21 cellular contexts compared by ENCODE assay signal in genomic region chr10:27474741-27475140, GRCh38.
"Had no signal": no experiment of that assay in that cellular context is flagged by ENCODE, and none has a peak within 500 bp of the region (broad histone marks: within the 10 kb centered on the region; RNA-seq: fewer than 3 reads in every experiment).

No MANE protein-coding gene starts in this region.

- H3K36me3 Mint-ChIP-seq: T-cell, WTC11 had no signal

- DNase-seq: activated CD4-positive, alpha-beta memory T cell treated with anti-CD3 and anti-CD28 coated beads, Interleukin-2, amount 10 ng/mL, durations not matched to agents 7 days and 5 days; activated CD4-positive, alpha-beta T cell treated with anti-CD3 and anti-CD28 coated beads for 36 hours; activated effector memory CD4-positive, alpha-beta T cell treated with Interleukin-2 at 50 U/mL for 16 hours; activated naive CD4-positive, alpha-beta T cell treated with anti-CD3 and anti-CD28 coated beads, Interleukin-2, amount 50 U/mL, for 16 hours; activated T-cell treated with anti-CD3 and anti-CD28 coated beads, Interleukin-2, amount 50 U/mL, for 1 hour; aorta; brain microvascular endothelial cell; heart right ventricle; kidney glomerular epithelial cell; left ventricle myocardium inferior; occipital lobe; retina; stimulated activated CD4-positive, alpha-beta T cell treated with anti-CD3 and anti-CD28 coated beads, Interleukin-12 subunit alpha, Interleukin-12 subunit beta, amount 100 ng/mL, for 4 hours; stimulated activated CD4-positive, alpha-beta T cell treated with anti-CD3 and anti-CD28 coated beads, Interleukin-1b, Interleukin-23, amount 100 ng/mL, for 48 hours; stimulated activated naive CD4-positive, alpha-beta T cell treated with Interleukin-2 at 50 U/mL for 16 hours; T-cell; transverse colon; uterus had no signal

- ATAC-seq: activated CD4-positive, alpha-beta T cell treated with anti-CD3 and anti-CD28 coated beads for 36 hours; gastroesophageal sphincter; heart right ventricle; T-cell; WTC11 had no signal

- H3K4me3 ChIP-seq: coronary artery, gastroesophageal sphincter, heart right ventricle, left ventricle myocardium inferior, transverse colon, uterus had no signal

- H3K4me3 Mint-ChIP-seq: activated CD4-positive, alpha-beta memory T cell treated with anti-CD3 and anti-CD28 coated beads, Interleukin-2, amount 10 ng/mL, durations not matched to agents 7 days and 5 days; activated CD4-positive, alpha-beta T cell treated with anti-CD3 and anti-CD28 coated beads for 36 hours; T-cell; WTC11 had no signal

- H3K27me3 Mint-ChIP-seq: activated CD4-positive, alpha-beta T cell treated with anti-CD3 and anti-CD28 coated beads for 36 hours had no signal

- H3K9me3 Mint-ChIP-seq: activated CD4-positive, alpha-beta memory T cell treated with anti-CD3 and anti-CD28 coated beads, Interleukin-2, amount 10 ng/mL, durations not matched to agents 7 days and 5 days; T-cell had no signal

- H3K4me1 ChIP-seq: gastroesophageal sphincter, heart right ventricle, left ventricle myocardium inferior, transverse colon, uterus had no signal

- H3K36me3 ChIP-seq: brain microvascular endothelial cell, gastroesophageal sphincter, heart right ventricle, left ventricle myocardium inferior, transverse colon, uterus had no signal

- H3K27ac ChIP-seq: brain microvascular endothelial cell, coronary artery, gastroesophageal sphincter, heart right ventricle, left ventricle myocardium inferior, transverse colon, uterus had no signal

- H3K27me3 ChIP-seq: brain microvascular endothelial cell, gastroesophageal sphincter, transverse colon, uterus had no signal

- H3K27ac Mint-ChIP-seq: activated CD4-positive, alpha-beta memory T cell treated with anti-CD3 and anti-CD28 coated beads, Interleukin-2, amount 10 ng/mL, durations not matched to agents 7 days and 5 days; activated CD4-positive, alpha-beta T cell treated with anti-CD3 and anti-CD28 coated beads for 36 hours; T-cell; WTC11 had no signal

- H3K4me1 Mint-ChIP-seq: activated CD4-positive, alpha-beta memory T cell treated with anti-CD3 and anti-CD28 coated beads, Interleukin-2, amount 10 ng/mL, durations not matched to agents 7 days and 5 days; activated CD4-positive, alpha-beta T cell treated with anti-CD3 and anti-CD28 coated beads for 36 hours; T-cell had no signal

- H3K9me3 ChIP-seq: gastroesophageal sphincter, heart right ventricle, transverse colon, uterus had no signal
